ENCODE assay signal across 21 cellular contexts in the genomic region with DNA sequence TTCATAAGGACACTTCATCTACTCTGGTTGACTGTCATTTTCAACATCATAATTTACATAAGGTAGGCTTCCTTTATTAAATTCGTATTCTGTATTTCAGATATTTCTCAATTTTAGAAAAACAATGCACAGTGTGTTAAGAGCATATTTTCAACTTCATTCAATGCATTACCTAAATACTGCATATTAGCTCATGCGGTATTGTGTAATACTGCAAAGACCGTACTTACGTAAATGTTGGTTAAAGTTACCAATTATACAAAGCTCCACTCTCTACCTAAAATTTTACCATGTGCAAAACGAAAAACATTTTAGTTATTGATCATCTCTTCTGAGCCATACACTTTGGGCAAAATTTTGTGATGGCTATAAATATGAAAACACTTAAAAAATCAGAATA.
"Had no signal": no experiment of that assay in that cellular context is flagged by ENCODE, and none has a peak within 500 bp of the region (broad histone marks: within the 10 kb centered on the region; RNA-seq: fewer than 3 reads in every experiment).

No MANE protein-coding gene starts in this region.

- H3K36me3 Mint-ChIP-seq: activated naive CD8-positive, alpha-beta T cell treated with anti-CD3 and anti-CD28 coated beads for 36 hours had no signal

- H3K27me3 Mint-ChIP-seq: activated naive CD8-positive, alpha-beta T cell treated with anti-CD3 and anti-CD28 coated beads for 36 hours had no signal

- H3K4me3 ChIP-seq: lung, ovary, prostate gland, spleen, upper lobe of right lung had no signal

- H3K4me3 Mint-ChIP-seq: activated naive CD8-positive, alpha-beta T cell treated with anti-CD3 and anti-CD28 coated beads for 36 hours; activated T-cell treated with anti-CD3 and anti-CD28 coated beads, Interleukin-2, amount 50 U/mL, for 4 hours; natural killer cell; WTC11 had no signal

- DNase-seq: activated CD4-positive, alpha-beta T cell treated with anti-CD3 and anti-CD28 coated beads, Interleukin-2, amount 50 U/mL, for 4 hours; activated CD8-positive, alpha-beta memory T cell treated with anti-CD3 and anti-CD28 coated beads for 24 hours; activated CD8-positive, alpha-beta memory T cell treated with anti-CD3 and anti-CD28 coated beads, Interleukin-2, amount 50 U/mL, for 4 hours; activated naive CD4-positive, alpha-beta T cell treated with Interleukin-2 at 50 U/mL for 16 hours; activated naive CD8-positive, alpha-beta T cell treated with anti-CD3 and anti-CD28 coated beads for 36 hours; activated T-cell treated with anti-CD3 and anti-CD28 coated beads, Interleukin-2, amount 50 U/mL, for 4 hours; cerebellar nuclear complex; foreskin melanocyte; midbrain; natural killer cell; ovary; spleen; stimulated activated CD4-positive, alpha-beta T cell treated with anti-CD3 and anti-CD28 coated beads, Interleukin-4, amount 100 ng/mL, for 1 hour; stimulated activated naive CD4-positive, alpha-beta T cell; T-helper 1 cell; upper lobe of right lung had no signal

- H3K4me1 Mint-ChIP-seq: activated naive CD8-positive, alpha-beta T cell treated with anti-CD3 and anti-CD28 coated beads for 36 hours; natural killer cell; WTC11 had no signal

- ATAC-seq: activated T-cell treated with anti-CD3 and anti-CD28 coated beads, Interleukin-2, amount 50 U/mL, for 4 hours; left lobe of liver; natural killer cell; upper lobe of right lung; WTC11 had no signal

- H3K4me1 ChIP-seq: prostate gland, spleen, upper lobe of right lung had no signal

- H3K9me3 ChIP-seq: ovary, prostate gland, spleen, upper lobe of right lung had no signal

- H3K27me3 ChIP-seq: ovary, spleen, upper lobe of right lung had no signal

- H3K36me3 ChIP-seq: ovary, prostate gland had no signal

- H3K27ac ChIP-seq: epithelial cell of prostate, ovary, prostate gland, spleen, upper lobe of right lung had no signal

- H3K27ac Mint-ChIP-seq: activated naive CD8-positive, alpha-beta T cell treated with anti-CD3 and anti-CD28 coated beads for 36 hours; natural killer cell; WTC11 had no signal

- H3K9me3 Mint-ChIP-seq: activated naive CD8-positive, alpha-beta T cell treated with anti-CD3 and anti-CD28 coated beads for 36 hours; activated T-cell treated with anti-CD3 and anti-CD28 coated beads, Interleukin-2, amount 50 U/mL, for 4 hours; natural killer cell; WTC11 had no signal
